25 cellular contexts compared by ENCODE assay signal in genomic region chr4:98921292-98921691, GRCh38. TPM values are rescaled to one million over a fixed set of nuclear protein-coding genes. Genes with fewer than 3 reads are reported as not detected.
DNase-seq lines count a peak whose midpoint lies in the region; ATAC-seq, FAIRE-seq and TF ChIP-seq lines count a peak whose summit lies in the region.
"Had no signal": no experiment of that assay in that cellular context is flagged by ENCODE, and none has a peak within 500 bp of the region (broad histone marks: within the 10 kb centered on the region; RNA-seq: fewer than 3 reads in every experiment).

No MANE protein-coding gene starts in this region.

- peak overlapping the region; percentile 32 for H3K4me2 ChIP-seq in Karpas-422 (ENCODE audit: low read depth, low read length, poor library complexity, severe bottlenecking)
- no peak overlapping the region for H3K4me2 ChIP-seq in K562 (ENCODE audit: insufficient read depth, low read length)
- H3K4me2 ChIP-seq: BLaER1, PC-9 had no signal

- H3K27me3 ChIP-seq in Karpas-422 (ENCODE audit: low read length) (no peaks in the 10 kb centered on the region), K562 (ENCODE audit: control insufficient read depth in 2 of 2, insufficient read depth in 2 of 2, low read length in 2 of 2) (no peaks in the 10 kb centered on the region), neutrophil (no peaks in the 10 kb centered on the region)
- H3K27me3 ChIP-seq: BLaER1, SJCRH30 had no signal

- H2AFZ ChIP-seq in Karpas-422 (ENCODE audit: low read length) (no peak overlapping the region), K562 (ENCODE audit: low read depth, low read length) (no peak overlapping the region)
- H2AFZ ChIP-seq: PC-9 had no signal

- 89% methylated on average over 5 of the region's 5 CpGs for WGBS in K562 (ENCODE audit: insufficient coverage, low coverage, missing lambda C conversion rate)
- 93 to 96% methylated on average over 5 of the region's 5 CpGs for WGBS in lower leg skin, 2 donors

- no peak for TF ChIP-seq EP300 in K562 (IDR thresholded peaks at IDR 0.05; ENCODE audit: low read length)

- CTCF ChIA-PET in K562 (lab: Yijun Ruan, JAX; ENCODE audit: low intra/inter-chr PET ratio), result no interaction called here

- H3K9me3 ChIP-seq in Karpas-422 (ENCODE audit: low read length) (no peaks in the 10 kb centered on the region), K562 (replicated peaks; ENCODE audit: control insufficient read depth, insufficient read depth, low read depth, low read length) (no peaks in the 10 kb centered on the region; the same call in 1 of the 2 replicates), neutrophil (no peaks in the 10 kb centered on the region)
- H3K9me3 ChIP-seq: SJCRH30 had no signal

- no peaks in the 10 kb centered on the region for H3K9me1 ChIP-seq in K562 (ENCODE audit: control insufficient read depth, insufficient read depth, low read length)

- H3K36me3 ChIP-seq in Karpas-422 (ENCODE audit: insufficient read depth, low read length) (peaks cover 33% of the 10 kb centered on the region), K562 (ENCODE audit: control insufficient read depth, insufficient read depth, low read length) (peaks cover 74% of the 10 kb centered on the region), neutrophil (no peaks in the 10 kb centered on the region)

- FAIRE-seq in K562 (lab: Jason Lieb, UNC), result no peak
- FAIRE-seq: D721Med, HTR-8/SVneo had no signal

- H4K20me1 ChIP-seq in Karpas-422 (ENCODE audit: insufficient read depth, low read depth, low read length) (peaks cover 13% of the 10 kb centered on the region; the same call in 1 of the 2 replicates), K562 (replicated peaks; ENCODE audit: control insufficient read depth, insufficient read depth, low read length) (0 out of 2 replicates have a peak, but pooled peaks cover 6% of the 10 kb centered on the region)

- intact Hi-C loops in K562 (cut with micrococcal nuclease) (loop anchor here (10.0 kb wide), 2 partner anchors 74 to 136 kb away; partner anchors contain the start of gene METAP1), lower leg skin (cut with DNase I; ENCODE audit: low total_unique reads) (loop anchor here (5.0 kb wide), 1 partner anchor 394 kb away; no protein-coding TSS in a partner anchor)

- H3K4me1 ChIP-seq in Karpas-422 (ENCODE audit: low read length) (peaks cover 53% of the 10 kb centered on the region), K562 (replicated peaks in 1 of 2; ENCODE audit: control insufficient read depth in 2 of 2, insufficient read depth in 2 of 2, low read length in 2 of 2) (peaks cover 2 to 10% of the 10 kb centered on the region in 2 experiments; a peak in 2 of 5 replicates), neutrophil (ENCODE audit: control insufficient read depth in 1 of 2, insufficient read depth in 1 of 2, low read depth in 1 of 2, low read length in 1 of 2) (peaks cover 12 to 18% of the 10 kb centered on the region in 2 experiments)
- H3K4me1 ChIP-seq: SJCRH30 had no signal

- H3K9me2 ChIP-seq in Karpas-422 (replicated peaks; ENCODE audit: insufficient read depth, low read length), result no peaks in the 10 kb centered on the region

- H3K4me3 ChIP-seq in Karpas-422 (ENCODE audit: low read length), result no peak overlapping the region
- no peak overlapping the region for H3K4me3 ChIP-seq in K562
- no peak overlapping the region for H3K4me3 ChIP-seq in neutrophil (ENCODE audit: low read depth in 1 of 2, low read length in 1 of 2)
- H3K4me3 ChIP-seq in lower leg skin (ENCODE audit: low read depth, poor library complexity, severe bottlenecking), result no peak overlapping the region
- H3K4me3 ChIP-seq: BLaER1, PC-9, SJCRH30 had no signal

- H3K79me2 ChIP-seq in Karpas-422 (ENCODE audit: low read length), result peaks cover 100% of the 10 kb centered on the region
- peaks cover 99% of the 10 kb centered on the region for H3K79me2 ChIP-seq in K562 (ENCODE audit: control insufficient read depth, insufficient read depth, low read length)

- TF ChIP-seq CTCF in K562 (IDR thresholded peaks at IDR 0.05 in 2 of 3, conservative IDR thresholded peaks at IDR 0.05 in 1 of 3; ENCODE audit: insufficient read depth in 2 of 3, low read depth in 1 of 3, low read length in 3 of 3) (no peak), neutrophil (IDR thresholded peaks at IDR 0.05) (no peak), lower leg skin (IDR thresholded peaks at IDR 0.05) (no peak)

- BruUV-seq in K562 (replicated peaks; lab: Mats Ljungman, UMichigan), result no TSS peak

- DNase-seq in Karpas-422, result peak; percentile 49
- no peak for DNase-seq in K562 (ENCODE audit: extremely low read depth in 1 of 4, low spot score in 3 of 4)
- DNase-seq in NCI-H1092 (lab: John Stamatoyannopoulos, UW), result no peak
- no peak for DNase-seq in foreskin melanocyte
- DNase-seq in lower leg skin (ENCODE audit: low spot score in 2 of 2), result no peak
- DNase-seq: CD4-positive, CD25-positive, alpha-beta regulatory T cell; H7; KG1; NCI-H1105 treated with DMSO at 0.1 percent for 48 hours; NCI-H146; NCI-H1930; NCI-H2107; NCI-H524; NCI-H748 treated with DMSO at 0.1 percent for 48 hours; PC-9; SJCRH30; T-cell had no signal

- TF ChIP-seq POLR2A in K562 (conservative IDR thresholded peaks at IDR 0.05), result no peak
- no peak for TF ChIP-seq POLR2A in lower leg skin (IDR thresholded peaks at IDR 0.05)

- no peak overlapping the region for H3K9ac ChIP-seq in Karpas-422 (ENCODE audit: low read length)
- H3K9ac ChIP-seq in K562 (ENCODE audit: insufficient read depth in 1 of 2, low read depth in 2 of 2, low read length in 2 of 2), result no peak overlapping the region
- H3K9ac ChIP-seq: BLaER1 had no signal

- in situ Hi-C loops in K562 (cut with MboI), result no loop called here

- no peak for TF ChIP-seq RAD21 in K562 (CRISPR knock-in tag; conservative IDR thresholded peaks at IDR 0.05 in 1 of 2, IDR thresholded peaks at IDR 0.05 in 1 of 2)

- peak overlapping the region; percentile 51 for H3K27ac ChIP-seq in Karpas-422 (ENCODE audit: low read length)
- no peak overlapping the region for H3K27ac ChIP-seq in K562 (ENCODE audit: extremely low read depth, low read depth, low read length)
- peak overlapping the region; percentile 24 for H3K27ac ChIP-seq in neutrophil
- H3K27ac ChIP-seq: BLaER1, PC-9, SJCRH30 had no signal

- POLR2A ChIA-PET in K562 (lab: Yijun Ruan, JAX), result interaction anchor here (1.2 kb wide), 1 partner anchor 9 kb away, joined by 3 read pairs; no protein-coding TSS in a partner anchor

- ATAC-seq in GM18519 (IDR thresholded peaks at IDR 0.05; ENCODE audit: low FRiP score, unreplicated experiment), result peak; percentile 45
- 0 out of 3 replicates have a peak, but pooled peaks have one; percentile 14 for ATAC-seq in K562
- ATAC-seq in GM19351 (IDR thresholded peaks at IDR 0.05; ENCODE audit: unreplicated experiment), result no peak
- ATAC-seq: Right ventricle myocardium inferior, SK-N-SH treated with all-trans-retinoic acid at 6 μM for 48 hours, T-cell had no signal

TF ChIP-seq in K562, 482 proteins besides CTCF, POLR2A, EP300 and RAD21 (continues in another document):
- no peak for TF ChIP-seq THRAP3 (IDR thresholded peaks at IDR 0.05; ENCODE audit: borderline replicate concordance)
- TF ChIP-seq ESRRB (CRISPR knock-in tag; IDR thresholded peaks at IDR 0.05; ENCODE audit: borderline replicate concordance), result no peak
- TF ChIP-seq MECOM (CRISPR knock-in tag; IDR thresholded peaks at IDR 0.05), result no peak
- TF ChIP-seq GABPB1 (CRISPR knock-in tag; IDR thresholded peaks at IDR 0.05), result no peak
- no peak for TF ChIP-seq DACH1 (IDR thresholded peaks at IDR 0.05; ENCODE audit: partially characterized antibody)
- TF ChIP-seq MTA3 (IDR thresholded peaks at IDR 0.05; ENCODE audit: borderline replicate concordance), result no peak
- no peak for TF ChIP-seq STAT5B (CRISPR knock-in tag; IDR thresholded peaks at IDR 0.05)
- no peak for TF ChIP-seq HNRNPUL1 (IDR thresholded peaks at IDR 0.05; ENCODE audit: low read length)
- TF ChIP-seq CCNT2 (IDR thresholded peaks at IDR 0.05; ENCODE audit: borderline replicate concordance, extremely low read depth, insufficient read length, low read depth, low read length), result no peak
- no peak for TF ChIP-seq BRF1 (IDR thresholded peaks at IDR 0.05; ENCODE audit: borderline replicate concordance, extremely low read depth, insufficient read length)
- no peak for TF ChIP-seq TRIM24 (IDR thresholded peaks at IDR 0.05)
- no peak for TF ChIP-seq ZBTB17 (CRISPR knock-in tag; IDR thresholded peaks at IDR 0.05)
- no peak for TF ChIP-seq SREBF2 (CRISPR knock-in tag; IDR thresholded peaks at IDR 0.05)
- no peak for TF ChIP-seq ZBTB1 (CRISPR knock-in tag; IDR thresholded peaks at IDR 0.05; ENCODE audit: borderline replicate concordance, low read depth)
- no peak for TF ChIP-seq DMBX1 (CRISPR knock-in tag; IDR thresholded peaks at IDR 0.05; ENCODE audit: borderline replicate concordance)
- no peak for TF ChIP-seq IRF1 (CRISPR knock-in tag; IDR thresholded peaks at IDR 0.05; ENCODE audit: borderline replicate concordance)

RNA-seq across cellular contexts. Expression of gene EIF4E, which starts 7.6 kb away (rescaled TPM):
- total RNA-seq in Karpas-422 (2014; rRNA removed; shearing (Covaris generic); ENCODE audit: low replicate concordance), result 89.9 and 130 TPM in 2 replicates
- total RNA-seq in K562 (2011; cell fraction: chromatin; rRNA removed; ENCODE audit: low replicate concordance), result 66.1 and 219 TPM in 2 replicates
- 36.7 and 55.9 TPM in 2 replicates for total RNA-seq in K562 (2011; cell fraction: nucleolus; rRNA removed)
- 126 and 178 TPM in 2 replicates for total RNA-seq in K562 (2011; cell fraction: nucleoplasm; rRNA removed)
- total RNA-seq in K562 (2014; rRNA removed), result 149 and 178 TPM in 2 replicates
- total RNA-seq in K562 (2014; rRNA removed; fragmentation: Illumina TruSeq; extraction: Trizol), result 305 and 329 TPM in 2 replicates
- 334 and 370 TPM in 2 replicates for total RNA-seq in K562 (2015; rRNA removed; fragmentation: Illumina TruSeq; extraction: Trizol)
- 165 and 167 TPM in 2 replicates for total RNA-seq in K562 (2021)
- polyA plus RNA-seq in K562 (2011; rRNA removed), result 108 and 179 TPM in 2 replicates
- 22.6 and 76.2 TPM in 2 replicates for polyA plus RNA-seq in K562 (2011; cell fraction: cytosol; rRNA removed)
- 29.0 and 44.4 TPM in 2 replicates for polyA plus RNA-seq in K562 (2011; cell fraction: nucleus; rRNA removed)
- 59.0 and 146 TPM in 2 replicates for polyA plus RNA-seq in K562 (2012)
- 177 and 187 TPM in 2 replicates for polyA plus RNA-seq in K562 (2014; fragmentation: Illumina TruSeq; extraction: Trizol)
- polyA plus RNA-seq in K562 (2014; fragmentation: Nextera tagmentation; extraction: Ambion mirVana), result 100 to 1,000 TPM; 349 to 489 TPM
- 125 and 164 TPM in 2 replicates for polyA plus RNA-seq in K562 (2014; rRNA removed)
- polyA minus RNA-seq in K562 (2011; rRNA and poly(A)+ RNA removed), result 281 and 301 TPM in 2 replicates
- 79.5 and 99.4 TPM in 2 replicates for polyA minus RNA-seq in K562 (2011; cell fraction: cytosol; rRNA and poly(A)+ RNA removed)
- polyA minus RNA-seq in K562 (2011; cell fraction: nucleus; rRNA and poly(A)+ RNA removed), result 48.2 and 75.5 TPM in 2 replicates
- total RNA-seq in lower leg skin, result 10 to 100 TPM; 41.9 to 76.5 (median 61.5) TPM
